ENCODE assay signal across 1 cellular context in the genomic region with DNA sequence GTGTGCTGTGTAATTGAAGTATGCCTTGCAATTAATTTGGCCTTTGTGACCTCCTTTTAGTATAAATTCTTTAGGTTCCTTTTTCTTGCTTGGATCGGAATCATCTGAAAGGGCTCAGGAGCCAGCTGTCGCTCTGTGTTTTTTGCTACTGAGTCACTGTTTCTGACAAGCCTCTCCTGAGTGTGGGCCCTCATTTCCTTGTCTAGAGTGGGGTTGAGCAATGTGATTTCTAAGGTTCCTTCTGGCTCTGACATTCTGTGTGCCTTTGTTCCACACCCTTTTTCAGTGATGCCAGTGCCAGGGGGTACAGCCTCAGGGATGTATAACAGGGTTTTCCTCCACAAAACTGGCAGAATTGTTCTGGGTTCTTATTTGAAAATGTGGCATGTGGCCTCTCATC.
TF ChIP-seq lines count a peak whose summit lies in the region.

No MANE protein-coding gene starts in this region.

TF ChIP-seq in IMR-90, 13 proteins besides CTCF, POLR2A, EP300 and RAD21:
- TF ChIP-seq CEBPB (IDR thresholded peaks at IDR 0.05; ENCODE audit: low read depth, low read length) (peak; percentile 50; the same call in 1 of the 2 replicates), RFX5 (IDR thresholded peaks at IDR 0.05; ENCODE audit: low read depth, low read length) (no peak)
